16 cellular contexts compared by ENCODE assay signal in the genomic region with DNA sequence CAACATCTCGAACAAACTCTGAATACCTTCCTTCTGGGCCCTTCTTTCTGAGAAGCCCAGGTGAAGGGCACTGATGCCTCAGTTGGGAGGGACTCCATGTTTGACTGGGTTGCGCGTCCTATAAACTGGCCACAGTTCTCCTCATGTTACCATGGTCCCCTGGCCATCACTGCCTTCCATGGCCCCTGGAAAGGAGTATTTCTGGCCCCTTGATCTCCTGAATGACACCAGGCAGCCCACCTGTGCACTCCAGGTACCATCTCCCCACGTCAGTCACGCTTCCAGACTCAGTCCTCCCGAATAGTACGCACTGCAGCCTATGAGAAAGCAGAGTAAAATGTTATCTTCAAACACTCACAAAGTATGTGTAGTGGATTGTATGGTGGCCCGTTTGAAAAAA.
A peak's percentile ranks its signal among the peaks of the same experiment; 100 is the strongest.
DNase-seq lines count a peak whose midpoint lies in the region; ATAC-seq and TF ChIP-seq lines count a peak whose summit lies in the region.
"Had no signal": no experiment of that assay in that cellular context is flagged by ENCODE, and none has a peak within 500 bp of the region (broad histone marks: within the 10 kb centered on the region; RNA-seq: fewer than 3 reads in every experiment).

No MANE protein-coding gene starts in this region.

- no peaks in the 10 kb centered on the region for H3K79me1 ChIP-seq in mesenchymal stem cell (replicated peaks; ENCODE audit: low read length, poor library complexity, severe bottlenecking)

- H3K9ac ChIP-seq in mesenchymal stem cell (ENCODE audit: low read length) = peak overlapping the region; percentile 91
- no peak overlapping the region for H3K9ac ChIP-seq in stomach smooth muscle (ENCODE audit: low read length in 2 of 2)

- H3K4me1 ChIP-seq in breast epithelium = no peaks in the 10 kb centered on the region
- peaks cover 8% of the 10 kb centered on the region for H3K4me1 ChIP-seq in mesenchymal stem cell (ENCODE audit: control insufficient read depth, insufficient read depth, low read depth, low read length)
- H3K4me1 ChIP-seq in stomach smooth muscle (ENCODE audit: control insufficient read depth, insufficient read depth, low read length) = no peaks in the 10 kb centered on the region

- H3K4me3 ChIP-seq in AG04450 (ENCODE audit: low read depth, low read length) (no peak overlapping the region), breast epithelium (no peak overlapping the region), mesenchymal stem cell (ENCODE audit: insufficient read depth in 1 of 2, low read depth in 1 of 2, low read length in 2 of 2) (no peak overlapping the region), stomach smooth muscle (ENCODE audit: low read length in 2 of 2) (no peak overlapping the region)
- H3K4me3 ChIP-seq: ovary had no signal

- CTCF ChIA-PET in AG04450 (lab: Charles Lee) = no interaction called here

- H3K14ac ChIP-seq in mesenchymal stem cell (ENCODE audit: low read length in 2 of 2) = peak overlapping the region in 1 of 2 experiments; percentile 86

- H2BK15ac ChIP-seq in mesenchymal stem cell (ENCODE audit: low read depth, poor library complexity, severe bottlenecking) = no peak overlapping the region

- POLR2A ChIA-PET in AG04450 (lab: Yijun Ruan, JAX) = interaction anchor here (1.6 kb wide), 1 partner anchor 19 kb away, joined by 5 read pairs; no protein-coding TSS in a partner anchor

- H3K4ac ChIP-seq in mesenchymal stem cell (ENCODE audit: low read depth in 1 of 2, low read length in 2 of 2) = no peak overlapping the region

- peak overlapping the region; percentile 39 for H3K27ac ChIP-seq in AG04450 (ENCODE audit: low read depth, low read length)
- H3K27ac ChIP-seq in breast epithelium = peak overlapping the region; percentile 79 to 86
- no peak overlapping the region for H3K27ac ChIP-seq in mesenchymal stem cell (ENCODE audit: low read length, poor library complexity, severe bottlenecking)
- H3K27ac ChIP-seq in stomach smooth muscle (ENCODE audit: low read length) = peak overlapping the region; percentile 46

- H3K23ac ChIP-seq in mesenchymal stem cell (ENCODE audit: low read length in 2 of 2) = no peak overlapping the region

- H2BK120ac ChIP-seq in mesenchymal stem cell (ENCODE audit: low read depth, low read length) = no peak overlapping the region

- H3K4me2 ChIP-seq in mesenchymal stem cell (ENCODE audit: low read length, poor library complexity, severe bottlenecking) = no peak overlapping the region

- H2BK5ac ChIP-seq in mesenchymal stem cell (ENCODE audit: low read depth, low read length, poor library complexity, severe bottlenecking) = no peak overlapping the region

- WGBS in mesenchymal stem cell = 87% methylated on average over 3 of the region's 8 CpGs

- intact Hi-C loops in breast epithelium (cut with DNase I; ENCODE audit: low total_unique reads) = no loop called here

- H2BK12ac ChIP-seq in mesenchymal stem cell (ENCODE audit: low read length in 2 of 2) = peak overlapping the region in 1 of 2 experiments; percentile 71

- peaks cover 17% of the 10 kb centered on the region for H3K9me3 ChIP-seq in AG04450 (ENCODE audit: control insufficient read depth, insufficient read depth, low read length)
- no peaks in the 10 kb centered on the region for H3K9me3 ChIP-seq in breast epithelium
- peaks cover 19% of the 10 kb centered on the region for H3K9me3 ChIP-seq in mesenchymal stem cell (ENCODE audit: control insufficient read depth, low read length)
- peaks cover 4 to 22% of the 10 kb centered on the region in 2 donors for H3K9me3 ChIP-seq in stomach smooth muscle (ENCODE audit: control insufficient read depth in 2 of 2, low read length in 2 of 2)
- H3K9me3 ChIP-seq: ovary had no signal

- ATAC-seq in GM18868 (IDR thresholded peaks at IDR 0.05; ENCODE audit: unreplicated experiment) (no peak), GM21447 (IDR thresholded peaks at IDR 0.05; ENCODE audit: unreplicated experiment) (no peak)
- ATAC-seq: activated T-cell treated with anti-CD3 and anti-CD28 coated beads, Interleukin-2, amount 50 U/mL, for 4 hours; SK-N-SH treated with all-trans-retinoic acid at 6 μM for 48 hours had no signal

- H2AK5ac ChIP-seq in mesenchymal stem cell (ENCODE audit: low read length, severe bottlenecking) = peak overlapping the region; percentile 91

- H3K36me3 ChIP-seq in breast epithelium (no peaks in the 10 kb centered on the region), mesenchymal stem cell (ENCODE audit: control insufficient read depth in 1 of 2, insufficient read depth in 2 of 2, low read depth in 1 of 2, low read length in 2 of 2) (no peaks in the 10 kb centered on the region), stomach smooth muscle (ENCODE audit: control insufficient read depth in 2 of 2, insufficient read depth in 2 of 2, low read length in 2 of 2) (no peaks in the 10 kb centered on the region)
- H3K36me3 ChIP-seq: ovary had no signal

- peak overlapping the region; percentile 28 to 58 for H3K18ac ChIP-seq in mesenchymal stem cell (ENCODE audit: low read depth in 1 of 2, low read length in 2 of 2)

- peak overlapping the region; percentile 52 for H4K91ac ChIP-seq in mesenchymal stem cell (ENCODE audit: low read length)

- TF ChIP-seq CTCF in AG04450 (IDR thresholded peaks at IDR 0.05; ENCODE audit: low read depth, low read length) (no peak), breast epithelium (IDR thresholded peaks at IDR 0.05) (no peak)

- no peak for TF ChIP-seq POLR2A in breast epithelium (IDR thresholded peaks at IDR 0.05)

- H4K8ac ChIP-seq in mesenchymal stem cell (ENCODE audit: low read length) = no peak overlapping the region

- DNase-seq in AG04450 (ENCODE audit: low read depth, low spot score) (no peak), breast epithelium (ENCODE audit: low spot score in 2 of 2) (peak in 1 of 2 donors; percentile 10), mesenchymal stem cell (no peak), activated gamma-delta T cell (lab: John Stamatoyannopoulos, UW) (no peak), DMS 273 (lab: John Stamatoyannopoulos, UW; ENCODE audit: unreplicated experiment) (no peak)
- DNase-seq: activated CD4-positive, alpha-beta T cell treated with anti-CD3 and anti-CD28 coated beads for 48 hours; activated T-cell treated with anti-CD3 and anti-CD28 coated beads, Interleukin-2, amount 50 U/mL, for 4 hours; GF-D8; MV-4-11; NCI-H2029; NCI-H510A treated with DMSO at 0.1 percent for 48 hours had no signal

- H3K27me3 ChIP-seq in AG04450 (ENCODE audit: control insufficient read depth, insufficient read depth, low read length) = no peaks in the 10 kb centered on the region
- H3K27me3 ChIP-seq in breast epithelium = no peaks in the 10 kb centered on the region
- H3K27me3 ChIP-seq in mesenchymal stem cell (ENCODE audit: control insufficient read depth in 1 of 2, insufficient read depth in 1 of 2, low read length in 2 of 2) = no peaks in the 10 kb centered on the region
- H3K27me3 ChIP-seq in stomach smooth muscle (ENCODE audit: control insufficient read depth in 1 of 2, insufficient read depth in 2 of 2, low read length in 2 of 2) = no peaks in the 10 kb centered on the region
- H3K27me3 ChIP-seq: ovary had no signal

- no peak overlapping the region for H2AFZ ChIP-seq in mesenchymal stem cell (ENCODE audit: low read depth, low read length)
